ENCODE assay signal across 15 cellular contexts in the genomic region with DNA sequence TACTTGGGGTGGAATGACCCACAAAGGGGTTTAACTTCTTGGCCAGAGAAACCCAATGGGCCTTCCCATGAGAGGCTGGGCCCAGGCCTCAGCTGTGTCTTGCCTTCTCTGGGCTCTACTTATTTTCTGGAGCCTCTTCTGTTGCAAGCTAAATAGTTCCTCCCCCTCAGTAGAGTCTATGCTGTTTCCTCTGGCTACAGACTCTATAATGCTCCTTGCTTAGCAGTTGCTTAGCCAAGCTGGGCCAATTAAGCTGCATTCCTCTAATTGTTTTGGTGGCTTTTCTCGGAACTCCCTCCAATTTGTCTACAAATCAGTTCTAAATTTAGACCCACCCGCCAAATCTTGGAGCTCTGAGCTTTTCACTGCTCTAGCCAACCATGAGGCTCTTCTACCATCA.
A peak's percentile ranks its signal among the peaks of the same experiment; 100 is the strongest.
DNase-seq lines count a peak whose midpoint lies in the region; TF ChIP-seq lines count a peak whose summit lies in the region.
"Had no signal": no experiment of that assay in that cellular context is flagged by ENCODE, and none has a peak within 500 bp of the region (broad histone marks: within the 10 kb centered on the region; RNA-seq: fewer than 3 reads in every experiment).

No MANE protein-coding gene starts in this region.

- TF ChIP-seq CTCF in AG10803 (conservative IDR thresholded peaks at IDR 0.05; ENCODE audit: low read length) (no peak), testis (IDR thresholded peaks at IDR 0.05) (no peak), suprapubic skin (IDR thresholded peaks at IDR 0.05) (no peak)

- no peak overlapping the region for H2AFZ ChIP-seq in neuronal stem cell (ENCODE audit: low read length)

- DNase-seq in AG10803 (ENCODE audit: low read depth): peak; percentile 4
- peak; percentile 60 for DNase-seq in MV-4-11 (lab: John Stamatoyannopoulos, UW)
- peak; percentile 30 for DNase-seq in neuronal stem cell (ENCODE audit: low spot score)
- DNase-seq in testis: peak; percentile 46
- DNase-seq in SKM-1 (lab: John Stamatoyannopoulos, UW; ENCODE audit: unreplicated experiment): no peak
- no peak for DNase-seq in AG20443 (ENCODE audit: low spot score)
- no peak for DNase-seq in suprapubic skin (ENCODE audit: low spot score in 2 of 2)
- no peak for DNase-seq in pons (ENCODE audit: low spot score)
- DNase-seq: C1 segment of cervical spinal cord; Calu3; CD4-positive, alpha-beta T cell; DMS 273 treated with DMSO at 0.1 percent for 48 hours; H7 had no signal

- no peak overlapping the region for H3K4me2 ChIP-seq in neuronal stem cell (ENCODE audit: insufficient read depth, low read length, poor library complexity, severe bottlenecking)

- H3K14ac ChIP-seq in neuronal stem cell (ENCODE audit: low read length): no peak overlapping the region

- no peaks in the 10 kb centered on the region for H3K79me1 ChIP-seq in neuronal stem cell (ENCODE audit: low read depth, low read length)

- H3K4ac ChIP-seq in neuronal stem cell (ENCODE audit: low read length): no peak overlapping the region

- H4K8ac ChIP-seq in neuronal stem cell (ENCODE audit: low read depth, low read length): no peak overlapping the region

- H2BK12ac ChIP-seq in neuronal stem cell (ENCODE audit: low read length): no peak overlapping the region

- no peak for TF ChIP-seq EP300 in suprapubic skin (IDR thresholded peaks at IDR 0.05)

- H2AK5ac ChIP-seq in neuronal stem cell (ENCODE audit: low read depth, low read length): no peak overlapping the region

- whole genome bisulfite sequencing in neuronal stem cell (ENCODE audit: extremely low coverage in 2 of 2, insufficient read length in 2 of 2, insufficient replicate concordance in 1 of 2), 2 donors: no CpG with 5 or more reads among the region's 2 CpGs
- WGBS in testis, 2 donors: 36 to 41% methylated on average over 2 of the region's 2 CpGs
- 26% methylated on average over 2 of the region's 2 CpGs for WGBS in suprapubic skin

- H3K27me3 ChIP-seq in neuronal stem cell (ENCODE audit: control insufficient read depth in 3 of 3, insufficient read depth in 3 of 3, low read depth in 1 of 3, low read length in 3 of 3): no peaks in the 10 kb centered on the region
- H3K27me3 ChIP-seq in testis: no peaks in the 10 kb centered on the region
- H3K27me3 ChIP-seq in suprapubic skin: peaks cover 7% of the 10 kb centered on the region

- H3K4me1 ChIP-seq in neuronal stem cell (ENCODE audit: control insufficient read depth in 2 of 2, insufficient read depth in 1 of 2, low read depth in 1 of 2, low read length in 2 of 2) (peaks cover 0 to 11% of the 10 kb centered on the region in 2 donors), testis (no peaks in the 10 kb centered on the region), suprapubic skin (no peaks in the 10 kb centered on the region)

- no peaks in the 10 kb centered on the region for H3K9me3 ChIP-seq in neuronal stem cell (replicated peaks in 1 of 2; ENCODE audit: control insufficient read depth in 2 of 2, insufficient read depth in 1 of 2, low read depth in 1 of 2, low read length in 2 of 2)
- no peaks in the 10 kb centered on the region for H3K9me3 ChIP-seq in testis
- H3K9me3 ChIP-seq in suprapubic skin: no peaks in the 10 kb centered on the region

- H3K4me3 ChIP-seq in AG10803 (ENCODE audit: low read length) (no peak overlapping the region), neuronal stem cell (ENCODE audit: low read length in 2 of 2) (no peak overlapping the region), testis (no peak overlapping the region), suprapubic skin (no peak overlapping the region)
- H3K4me3 ChIP-seq: GM12878 had no signal

- H3K36me3 ChIP-seq in neuronal stem cell (replicated peaks in 1 of 2; ENCODE audit: control insufficient read depth in 2 of 2, insufficient read depth in 2 of 2, low read length in 2 of 2): no peaks in the 10 kb centered on the region
- H3K36me3 ChIP-seq in testis (ENCODE audit: low read depth, missing control alignments): no peaks in the 10 kb centered on the region
- no peaks in the 10 kb centered on the region for H3K36me3 ChIP-seq in suprapubic skin

- H2BK15ac ChIP-seq in neuronal stem cell (ENCODE audit: low read length): no peak overlapping the region

- no peak overlapping the region for H3K9ac ChIP-seq in neuronal stem cell (ENCODE audit: low read depth, low read length, poor library complexity)

- no peak overlapping the region for H2BK5ac ChIP-seq in neuronal stem cell (ENCODE audit: low read length)

- no peak overlapping the region for H3K23ac ChIP-seq in neuronal stem cell (ENCODE audit: low read depth, low read length, poor library complexity)

- intact Hi-C loops in testis (cut with DNase I; ENCODE audit: low total_unique reads): no loop called here

- TF ChIP-seq POLR2A in testis (IDR thresholded peaks at IDR 0.05) (no peak), suprapubic skin (IDR thresholded peaks at IDR 0.05) (no peak)

- H3K27ac ChIP-seq in neuronal stem cell (replicated peaks; ENCODE audit: low read length): peak overlapping the region; percentile 30
- no peak overlapping the region for H3K27ac ChIP-seq in testis
- H3K27ac ChIP-seq in suprapubic skin: no peak overlapping the region
- H3K27ac ChIP-seq: 22Rv1 had no signal

- no peak overlapping the region for H2BK120ac ChIP-seq in neuronal stem cell (ENCODE audit: low read depth, low read length)

- no peak overlapping the region for H4K91ac ChIP-seq in neuronal stem cell (ENCODE audit: low read depth, low read length, poor library complexity)

- H3K18ac ChIP-seq in neuronal stem cell (ENCODE audit: low read length): no peak overlapping the region

Comparison
In these comparisons a context has a peak if more than half of its experiments do, and no peak if none do; other contexts are left out.
1. DNase-seq: peak in AG10803 (single experiment), MV-4-11 (single experiment), neuronal stem cell (single experiment) and testis (single experiment); none in SKM-1 (single experiment), AG20443 (single experiment), suprapubic skin (0 of 2) and pons (single experiment).